Comparison of ENCODE assay signal across 2 cellular contexts in genomic region chr19:29415507-29415906, GRCh38.
A peak's percentile ranks its signal among the peaks of the same experiment; 100 is the strongest.
TF ChIP-seq lines count a peak whose summit lies in the region.

No MANE protein-coding gene starts in this region.

TF ChIP-seq in GM23338, 12 proteins besides CTCF, POLR2A, EP300 and RAD21:
- TF ChIP-seq, protein P1, sequence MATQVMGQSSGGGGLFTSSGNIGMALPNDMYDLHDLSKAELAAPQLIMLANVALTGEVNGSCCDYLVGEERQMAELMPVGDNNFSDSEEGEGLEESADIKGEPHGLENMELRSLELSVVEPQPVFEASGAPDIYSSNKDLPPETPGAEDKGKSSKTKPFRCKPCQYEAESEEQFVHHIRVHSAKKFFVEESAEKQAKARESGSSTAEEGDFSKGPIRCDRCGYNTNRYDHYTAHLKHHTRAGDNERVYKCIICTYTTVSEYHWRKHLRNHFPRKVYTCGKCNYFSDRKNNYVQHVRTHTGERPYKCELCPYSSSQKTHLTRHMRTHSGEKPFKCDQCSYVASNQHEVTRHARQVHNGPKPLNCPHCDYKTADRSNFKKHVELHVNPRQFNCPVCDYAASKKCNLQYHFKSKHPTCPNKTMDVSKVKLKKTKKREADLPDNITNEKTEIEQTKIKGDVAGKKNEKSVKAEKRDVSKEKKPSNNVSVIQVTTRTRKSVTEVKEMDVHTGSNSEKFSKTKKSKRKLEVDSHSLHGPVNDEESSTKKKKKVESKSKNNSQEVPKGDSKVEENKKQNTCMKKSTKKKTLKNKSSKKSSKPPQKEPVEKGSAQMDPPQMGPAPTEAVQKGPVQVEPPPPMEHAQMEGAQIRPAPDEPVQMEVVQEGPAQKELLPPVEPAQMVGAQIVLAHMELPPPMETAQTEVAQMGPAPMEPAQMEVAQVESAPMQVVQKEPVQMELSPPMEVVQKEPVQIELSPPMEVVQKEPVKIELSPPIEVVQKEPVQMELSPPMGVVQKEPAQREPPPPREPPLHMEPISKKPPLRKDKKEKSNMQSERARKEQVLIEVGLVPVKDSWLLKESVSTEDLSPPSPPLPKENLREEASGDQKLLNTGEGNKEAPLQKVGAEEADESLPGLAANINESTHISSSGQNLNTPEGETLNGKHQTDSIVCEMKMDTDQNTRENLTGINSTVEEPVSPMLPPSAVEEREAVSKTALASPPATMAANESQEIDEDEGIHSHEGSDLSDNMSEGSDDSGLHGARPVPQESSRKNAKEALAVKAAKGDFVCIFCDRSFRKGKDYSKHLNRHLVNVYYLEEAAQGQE (IDR thresholded peaks at IDR 0.05; ENCODE audit: unreplicated experiment): peak; percentile 83
- no peak for TF ChIP-seq STAT1 (IDR thresholded peaks at IDR 0.05; ENCODE audit: unreplicated experiment)

TF ChIP-seq in GM12878, 131 proteins besides CTCF, POLR2A, EP300 and RAD21:
- TF ChIP-seq MXI1 (IDR thresholded peaks at IDR 0.05; ENCODE audit: low read depth, low read length): no peak
- TF ChIP-seq, protein P1 (IDR thresholded peaks at IDR 0.05; ENCODE audit: low read depth, low read length): peak; percentile 38; the same call in 1 of the 2 replicates
